Comparison of ENCODE assay signal across 32 cellular contexts in genomic region chr3:22608721-22609120, GRCh38.
"Had no signal": no experiment of that assay in that cellular context is flagged by ENCODE, and none has a peak within 500 bp of the region (broad histone marks: within the 10 kb centered on the region; RNA-seq: fewer than 3 reads in every experiment).

No MANE protein-coding gene starts in this region.

- H3K4me3 Mint-ChIP-seq: activated CD4-positive, alpha-beta memory T cell treated with anti-CD3 and anti-CD28 coated beads for 36 hours; activated CD4-positive, alpha-beta T cell treated with anti-CD3 and anti-CD28 coated beads for 36 hours; activated CD4-positive, alpha-beta T cell treated with anti-CD3 and anti-CD28 coated beads, Interleukin-2, amount 10 ng/mL, durations not matched to agents 24 days and 14 days; activated CD8-positive, alpha-beta memory T cell treated with anti-CD3 and anti-CD28 coated beads, Interleukin-2, amount 10 ng/mL, durations not matched to agents 7 days and 5 days; activated CD8-positive, alpha-beta T cell treated with anti-CD3 and anti-CD28 coated beads, Interleukin-2, amount 10 ng/mL, durations not matched to agents 7 days and 5 days; activated naive CD4-positive, alpha-beta T cell treated with anti-CD3 and anti-CD28 coated beads for 36 hours; activated naive CD4-positive, alpha-beta T cell treated with anti-CD3 and anti-CD28 coated beads, Interleukin-2, amount 50 U/mL, for 24 hours; activated naive CD8-positive, alpha-beta T cell treated with anti-CD3 and anti-CD28 coated beads for 36 hours; activated naive CD8-positive, alpha-beta T cell treated with anti-CD3 and anti-CD28 coated beads, Interleukin-2, amount 50 U/mL, for 24 hours; activated T-helper 1 cell treated with anti-CD3 and anti-CD28 coated beads, Interleukin-12 subunit alpha, Interleukin-12 subunit beta, Interleukin-2, Interleukin-4 antibody, amounts not matched to agents 30 ng/mL and 10 ng/mL and 1 ng/mL, durations not matched to agents 14 hours and 24 hours and 36 hours; effector memory CD8-positive, alpha-beta T cell had no signal

- H3K36me3 ChIP-seq: adrenal gland, esophagus muscularis mucosa, gastrocnemius medialis, heart left ventricle had no signal

- H3K4me3 ChIP-seq: adrenal gland, body of pancreas, esophagus muscularis mucosa, gastrocnemius medialis, heart left ventricle had no signal

- H3K4me1 Mint-ChIP-seq: activated CD4-positive, alpha-beta T cell treated with anti-CD3 and anti-CD28 coated beads for 36 hours; activated CD4-positive, alpha-beta T cell treated with anti-CD3 and anti-CD28 coated beads, Interleukin-2, amount 10 ng/mL, durations not matched to agents 24 days and 14 days; activated CD8-positive, alpha-beta memory T cell treated with anti-CD3 and anti-CD28 coated beads, Interleukin-2, amount 10 ng/mL, durations not matched to agents 7 days and 5 days; activated naive CD4-positive, alpha-beta T cell treated with anti-CD3 and anti-CD28 coated beads, Interleukin-2, amount 50 U/mL, for 24 hours; activated naive CD8-positive, alpha-beta T cell treated with anti-CD3 and anti-CD28 coated beads for 36 hours; activated naive CD8-positive, alpha-beta T cell treated with anti-CD3 and anti-CD28 coated beads, Interleukin-2, amount 50 U/mL, for 24 hours had no signal

- H3K27me3 Mint-ChIP-seq: activated CD4-positive, alpha-beta memory T cell treated with anti-CD3 and anti-CD28 coated beads for 36 hours; activated CD4-positive, alpha-beta T cell treated with anti-CD3 and anti-CD28 coated beads for 36 hours; activated CD4-positive, alpha-beta T cell treated with anti-CD3 and anti-CD28 coated beads, Interleukin-2, amount 10 ng/mL, durations not matched to agents 24 days and 14 days; activated CD8-positive, alpha-beta memory T cell treated with anti-CD3 and anti-CD28 coated beads, Interleukin-2, amount 10 ng/mL, durations not matched to agents 7 days and 5 days; activated naive CD4-positive, alpha-beta T cell treated with anti-CD3 and anti-CD28 coated beads, Interleukin-2, amount 50 U/mL, for 24 hours; activated naive CD8-positive, alpha-beta T cell treated with anti-CD3 and anti-CD28 coated beads for 36 hours; effector memory CD8-positive, alpha-beta T cell had no signal

- H3K4me1 ChIP-seq: adrenal gland, body of pancreas, esophagus muscularis mucosa, foreskin keratinocyte, gastrocnemius medialis had no signal

- H3K36me3 Mint-ChIP-seq: activated CD4-positive, alpha-beta memory T cell treated with anti-CD3 and anti-CD28 coated beads for 36 hours; activated CD8-positive, alpha-beta memory T cell treated with anti-CD3 and anti-CD28 coated beads, Interleukin-2, amount 10 ng/mL, durations not matched to agents 7 days and 5 days; activated naive CD4-positive, alpha-beta T cell treated with anti-CD3 and anti-CD28 coated beads, Interleukin-2, amount 50 U/mL, for 24 hours; activated naive CD8-positive, alpha-beta T cell treated with anti-CD3 and anti-CD28 coated beads for 36 hours had no signal

- DNase-seq: activated CD4-positive, alpha-beta memory T cell treated with anti-CD3 and anti-CD28 coated beads for 36 hours; activated CD4-positive, alpha-beta T cell treated with anti-CD3 and anti-CD28 coated beads for 36 hours; activated CD4-positive, alpha-beta T cell treated with anti-CD3 and anti-CD28 coated beads, Interleukin-2, amount 10 ng/mL, durations not matched to agents 24 days and 14 days; activated CD4-positive, CD25-positive, alpha-beta regulatory T cell; activated CD4-positive, CD25-positive, alpha-beta regulatory T cell treated with anti-CD3 and anti-CD28 coated beads, Interleukin-2, amount 50 U/mL, for 72 hours; activated CD8-positive, alpha-beta memory T cell treated with anti-CD3 and anti-CD28 coated beads, Interleukin-2, amount 10 ng/mL, durations not matched to agents 7 days and 5 days; activated CD8-positive, alpha-beta memory T cell treated with anti-CD3 and anti-CD28 coated beads, Interleukin-2, amount 50 U/mL, for 4 hours; activated CD8-positive, alpha-beta T cell treated with anti-CD3 and anti-CD28 coated beads, Interleukin-2, amount 10 ng/mL, durations not matched to agents 7 days and 5 days; activated effector memory CD4-positive, alpha-beta T cell treated with anti-CD3 and anti-CD28 coated beads, Interleukin-2, amount 50 U/mL, for 16 hours; activated naive CD4-positive, alpha-beta T cell treated with anti-CD3 and anti-CD28 coated beads for 36 hours; activated naive CD8-positive, alpha-beta T cell treated with anti-CD3 and anti-CD28 coated beads for 36 hours; activated naive CD8-positive, alpha-beta T cell treated with anti-CD3 and anti-CD28 coated beads, Interleukin-2, amount 50 U/mL, for 24 hours; activated T-cell treated with anti-CD3 and anti-CD28 coated beads, Interleukin-2, amount 50 U/mL, for 1 hour; activated T-cell treated with anti-CD3 and anti-CD28 coated beads, Interleukin-2, amount 50 U/mL, for 48 hours; adrenal gland; amygdala; aorta; body of pancreas; caudate nucleus; cortex of kidney; dermis blood vessel endothelial cell; effector CD4-positive, alpha-beta T cell; effector memory CD8-positive, alpha-beta T cell; erythroblast; gastrocnemius medialis; glutamatergic neuron; heart left ventricle had no signal

- ATAC-seq: activated CD4-positive, alpha-beta T cell treated with anti-CD3 and anti-CD28 coated beads for 36 hours; activated CD8-positive, alpha-beta memory T cell treated with anti-CD3 and anti-CD28 coated beads, Interleukin-2, amount 10 ng/mL, durations not matched to agents 7 days and 5 days; activated CD8-positive, alpha-beta T cell treated with anti-CD3 and anti-CD28 coated beads, Interleukin-2, amount 10 ng/mL, durations not matched to agents 7 days and 5 days; activated naive CD8-positive, alpha-beta T cell treated with anti-CD3 and anti-CD28 coated beads, Interleukin-2, amount 50 U/mL, for 24 hours; body of pancreas; effector memory CD8-positive, alpha-beta T cell; foreskin keratinocyte; gastrocnemius medialis; heart left ventricle had no signal

- H3K9me3 Mint-ChIP-seq: activated CD4-positive, alpha-beta T cell treated with anti-CD3 and anti-CD28 coated beads, Interleukin-2, amount 10 ng/mL, durations not matched to agents 24 days and 14 days; activated naive CD4-positive, alpha-beta T cell treated with anti-CD3 and anti-CD28 coated beads for 36 hours; activated naive CD8-positive, alpha-beta T cell treated with anti-CD3 and anti-CD28 coated beads, Interleukin-2, amount 50 U/mL, for 24 hours; activated T-helper 2 cell treated with anti-CD3 and anti-CD28 coated beads, Interferon-gamma antibody, Interleukin-2, Interleukin-4, amounts not matched to agents 10 μg/mL and 5 μg/mL and 100 μg/mL, durations not matched to agents 14 hours and 24 hours and 36 hours had no signal

- H3K27ac Mint-ChIP-seq: activated CD4-positive, alpha-beta memory T cell treated with anti-CD3 and anti-CD28 coated beads for 36 hours; activated CD4-positive, alpha-beta T cell treated with anti-CD3 and anti-CD28 coated beads for 36 hours; activated CD4-positive, alpha-beta T cell treated with anti-CD3 and anti-CD28 coated beads, Interleukin-2, amount 10 ng/mL, durations not matched to agents 24 days and 14 days; activated CD8-positive, alpha-beta memory T cell treated with anti-CD3 and anti-CD28 coated beads, Interleukin-2, amount 10 ng/mL, durations not matched to agents 7 days and 5 days; activated CD8-positive, alpha-beta T cell treated with anti-CD3 and anti-CD28 coated beads, Interleukin-2, amount 10 ng/mL, durations not matched to agents 7 days and 5 days; activated naive CD4-positive, alpha-beta T cell treated with anti-CD3 and anti-CD28 coated beads for 36 hours; activated naive CD4-positive, alpha-beta T cell treated with anti-CD3 and anti-CD28 coated beads, Interleukin-2, amount 50 U/mL, for 24 hours; activated naive CD8-positive, alpha-beta T cell treated with anti-CD3 and anti-CD28 coated beads for 36 hours; activated naive CD8-positive, alpha-beta T cell treated with anti-CD3 and anti-CD28 coated beads, Interleukin-2, amount 50 U/mL, for 24 hours; activated T-helper 1 cell treated with anti-CD3 and anti-CD28 coated beads, Interleukin-12 subunit alpha, Interleukin-12 subunit beta, Interleukin-2, Interleukin-4 antibody, amounts not matched to agents 30 ng/mL and 10 ng/mL and 1 ng/mL, durations not matched to agents 14 hours and 24 hours and 36 hours; activated T-helper 2 cell treated with anti-CD3 and anti-CD28 coated beads, Interferon-gamma antibody, Interleukin-2, Interleukin-4, amounts not matched to agents 10 μg/mL and 5 μg/mL and 100 μg/mL, durations not matched to agents 14 hours and 24 hours and 36 hours; effector memory CD8-positive, alpha-beta T cell had no signal

- H3K9me3 ChIP-seq: adrenal gland, body of pancreas, esophagus muscularis mucosa, gastrocnemius medialis, heart left ventricle had no signal

- H3K27me3 ChIP-seq: adrenal gland, body of pancreas, esophagus muscularis mucosa, foreskin keratinocyte, gastrocnemius medialis, heart left ventricle had no signal

- H3K27ac ChIP-seq: adrenal gland, body of pancreas, esophagus muscularis mucosa, foreskin keratinocyte, gastrocnemius medialis, heart left ventricle had no signal
